ENCODE assay signal across 14 cellular contexts in the genomic region with DNA sequence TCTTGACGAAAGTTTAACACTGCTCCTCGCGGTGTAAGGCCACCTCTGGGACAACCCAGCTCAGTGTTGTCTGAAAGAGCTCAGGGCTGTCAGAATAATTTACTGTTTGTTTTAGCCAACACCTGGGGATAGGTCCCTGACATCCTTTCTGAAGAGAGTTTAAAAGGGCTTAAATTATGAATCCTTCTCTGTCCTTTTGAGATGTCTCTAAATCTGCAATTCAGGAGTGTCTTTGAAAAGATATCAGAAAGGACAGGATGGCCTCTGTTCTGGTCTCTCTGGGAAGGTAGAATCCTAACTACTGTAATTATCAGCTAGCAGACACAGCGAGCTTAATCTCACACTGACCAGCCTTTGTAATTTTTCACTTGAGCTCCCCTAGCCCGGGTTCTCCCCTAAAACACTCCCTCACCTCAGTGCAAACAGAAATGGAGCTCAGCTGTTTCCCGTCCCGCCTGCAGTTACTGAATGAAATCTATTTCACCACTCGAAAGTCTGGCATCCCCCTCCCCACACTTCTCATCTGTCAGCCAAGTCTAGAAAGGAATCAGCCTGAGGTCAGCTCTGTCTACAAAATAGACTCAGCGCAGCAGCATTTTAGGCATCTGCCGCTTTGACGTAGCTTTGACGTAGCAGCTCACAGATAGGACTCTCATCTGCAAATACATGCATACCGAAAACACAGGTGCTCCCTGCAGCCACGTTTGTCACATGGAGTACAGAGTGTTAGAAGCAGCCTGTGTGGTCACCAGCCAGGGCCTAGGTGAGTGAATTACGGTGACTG. TPM values are rescaled to one million over a fixed set of nuclear protein-coding genes. Genes with fewer than 3 reads are reported as not detected.
DNase-seq lines count a peak whose midpoint lies in the region; ATAC-seq, FAIRE-seq and TF ChIP-seq lines count a peak whose summit lies in the region.
"Had no signal": no experiment of that assay in that cellular context is flagged by ENCODE, and none has a peak within 500 bp of the region (broad histone marks: within the 10 kb centered on the region; RNA-seq: fewer than 3 reads in every experiment).

No MANE protein-coding gene starts in this region.

- H3K4me1 Mint-ChIP-seq in activated T-cell treated with anti-CD3 and anti-CD28 coated beads, Interleukin-2, amount 50 U/mL, for 24 hours (ENCODE audit: low read depth), result peaks cover 53% of the 10 kb centered on the region
- peaks cover 32% of the 10 kb centered on the region for H3K4me1 Mint-ChIP-seq in glutamatergic neuron (ENCODE audit: low read depth, unreplicated experiment)
- H3K4me1 Mint-ChIP-seq in progenitor cell of endocrine pancreas (ENCODE audit: low read depth), result peaks cover 33% of the 10 kb centered on the region
- peaks cover 51% of the 10 kb centered on the region for H3K4me1 Mint-ChIP-seq in activated CD8-positive, alpha-beta memory T cell treated with anti-CD3 and anti-CD28 coated beads, Interleukin-2, amount 10 ng/mL, durations not matched to agents 7 days and 5 days

- peak overlapping the region; percentile 5 for H3K27ac Mint-ChIP-seq in activated T-cell treated with anti-CD3 and anti-CD28 coated beads, Interleukin-2, amount 50 U/mL, for 24 hours
- H3K27ac Mint-ChIP-seq in glutamatergic neuron (ENCODE audit: unreplicated experiment) (peak overlapping the region; percentile 72), progenitor cell of endocrine pancreas (peak overlapping the region; percentile 89)
- H3K27ac Mint-ChIP-seq in activated CD8-positive, alpha-beta memory T cell treated with anti-CD3 and anti-CD28 coated beads, Interleukin-2, amount 10 ng/mL, durations not matched to agents 7 days and 5 days, result no peak overlapping the region

- no peak overlapping the region for H3K9ac ChIP-seq in kidney (ENCODE audit: low read length in 2 of 2)

- peaks cover 4% of the 10 kb centered on the region for H3K36me3 Mint-ChIP-seq in activated T-cell treated with anti-CD3 and anti-CD28 coated beads, Interleukin-2, amount 50 U/mL, for 24 hours (ENCODE audit: low read depth)
- peaks cover 7% of the 10 kb centered on the region for H3K36me3 Mint-ChIP-seq in glutamatergic neuron (ENCODE audit: unreplicated experiment)
- peaks cover 3% of the 10 kb centered on the region for H3K36me3 Mint-ChIP-seq in progenitor cell of endocrine pancreas (ENCODE audit: insufficient read depth)
- no peaks in the 10 kb centered on the region for H3K36me3 Mint-ChIP-seq in activated CD8-positive, alpha-beta memory T cell treated with anti-CD3 and anti-CD28 coated beads, Interleukin-2, amount 10 ng/mL, durations not matched to agents 7 days and 5 days

- intact Hi-C loops in kidney (cut with DNase I), result no loop called here

- H3K4me3 ChIP-seq in kidney (ENCODE audit: low read length in 2 of 2), result no peak overlapping the region
- H3K4me3 ChIP-seq: ovary, transverse colon had no signal

- no peaks in the 10 kb centered on the region for H3K36me3 ChIP-seq in kidney (ENCODE audit: control insufficient read depth in 1 of 2, insufficient read depth in 2 of 2, low read length in 2 of 2)
- H3K36me3 ChIP-seq: ovary, transverse colon had no signal

- H3K9me3 ChIP-seq in kidney (ENCODE audit: control insufficient read depth in 1 of 2, low read length in 2 of 2), result no peaks in the 10 kb centered on the region
- H3K9me3 ChIP-seq: ovary, transverse colon had no signal

- H3K9me3 Mint-ChIP-seq in activated T-cell treated with anti-CD3 and anti-CD28 coated beads, Interleukin-2, amount 50 U/mL, for 24 hours, result no peaks in the 10 kb centered on the region
- H3K9me3 Mint-ChIP-seq in glutamatergic neuron (ENCODE audit: unreplicated experiment), result peaks cover 2% of the 10 kb centered on the region
- H3K9me3 Mint-ChIP-seq in progenitor cell of endocrine pancreas (ENCODE audit: low read depth), result no peaks in the 10 kb centered on the region
- no peaks in the 10 kb centered on the region for H3K9me3 Mint-ChIP-seq in activated CD8-positive, alpha-beta memory T cell treated with anti-CD3 and anti-CD28 coated beads, Interleukin-2, amount 10 ng/mL, durations not matched to agents 7 days and 5 days (ENCODE audit: low read depth)
- H3K9me3 Mint-ChIP-seq: activated T-helper 17 cell treated with anti-CD3 and anti-CD28 coated beads, Interleukin-2, amount 50 U/mL, for 72 hours had no signal

- no peak for TF ChIP-seq CTCF in glutamatergic neuron (IDR thresholded peaks at IDR 0.05; ENCODE audit: partially characterized antibody, unreplicated experiment)
- no peak for TF ChIP-seq CTCF in progenitor cell of endocrine pancreas (IDR thresholded peaks at IDR 0.05; ENCODE audit: unreplicated experiment)
- TF ChIP-seq CTCF in kidney (IDR thresholded peaks at IDR 0.05; ENCODE audit: borderline replicate concordance, extremely low read depth, insufficient read depth), result no peak

- CTCF ChIA-PET in activated CD8-positive, alpha-beta memory T cell treated with anti-CD3 and anti-CD28 coated beads, Interleukin-2, amount 10 ng/mL, durations not matched to agents 7 days and 5 days (lab: Charles Lee), result interaction anchor here (1.0 to 2.4 kb wide), 2 partner anchors 116 to 157 kb away, joined by 3 to 7 read pairs; partner anchors contain the start of gene NCAPG2

- no peak for ATAC-seq in activated CD8-positive, alpha-beta memory T cell treated with anti-CD3 and anti-CD28 coated beads, Interleukin-2, amount 10 ng/mL, durations not matched to agents 7 days and 5 days
- ATAC-seq: activated T-helper 17 cell treated with anti-CD3 and anti-CD28 coated beads, Interleukin-2, amount 50 U/mL, for 72 hours had no signal

- H3K27me3 Mint-ChIP-seq in activated T-cell treated with anti-CD3 and anti-CD28 coated beads, Interleukin-2, amount 50 U/mL, for 24 hours, result no peaks in the 10 kb centered on the region
- no peaks in the 10 kb centered on the region for H3K27me3 Mint-ChIP-seq in glutamatergic neuron (ENCODE audit: unreplicated experiment)
- no peaks in the 10 kb centered on the region for H3K27me3 Mint-ChIP-seq in progenitor cell of endocrine pancreas
- no peaks in the 10 kb centered on the region for H3K27me3 Mint-ChIP-seq in activated CD8-positive, alpha-beta memory T cell treated with anti-CD3 and anti-CD28 coated beads, Interleukin-2, amount 10 ng/mL, durations not matched to agents 7 days and 5 days
- H3K27me3 Mint-ChIP-seq: activated T-helper 17 cell treated with anti-CD3 and anti-CD28 coated beads, Interleukin-2, amount 50 U/mL, for 72 hours had no signal

- H3K4me3 Mint-ChIP-seq in activated T-cell treated with anti-CD3 and anti-CD28 coated beads, Interleukin-2, amount 50 U/mL, for 24 hours, result no peak overlapping the region
- H3K4me3 Mint-ChIP-seq in glutamatergic neuron (ENCODE audit: unreplicated experiment) (peak overlapping the region; percentile 43), progenitor cell of endocrine pancreas (ENCODE audit: low read depth) (no peak overlapping the region)
- H3K4me3 Mint-ChIP-seq in activated CD8-positive, alpha-beta memory T cell treated with anti-CD3 and anti-CD28 coated beads, Interleukin-2, amount 10 ng/mL, durations not matched to agents 7 days and 5 days, result no peak overlapping the region

- no peak overlapping the region for H3K27ac ChIP-seq in kidney (ENCODE audit: low read depth in 2 of 2, low read length in 2 of 2)
- H3K27ac ChIP-seq: ovary had no signal

- no peak for FAIRE-seq in kidney (lab: Jason Lieb, UNC)

- no peak for DNase-seq in activated T-cell treated with anti-CD3 and anti-CD28 coated beads, Interleukin-2, amount 50 U/mL, for 24 hours
- no peak for DNase-seq in activated T-cell treated with anti-CD3 and anti-CD28 coated beads, Interleukin-2, amount 50 U/mL, for 1 hour
- DNase-seq in OCI-M1 (lab: John Stamatoyannopoulos, UW), result peak; percentile 26
- no peak for DNase-seq in glutamatergic neuron
- no peak for DNase-seq in progenitor cell of endocrine pancreas (ENCODE audit: low spot score, unreplicated experiment)
- DNase-seq in Ammon's horn (ENCODE audit: low spot score), result no peak
- DNase-seq in activated CD8-positive, alpha-beta memory T cell treated with anti-CD3 and anti-CD28 coated beads, Interleukin-2, amount 10 ng/mL, durations not matched to agents 7 days and 5 days, result no peak
- DNase-seq in kidney, result no peak
- DNase-seq: ACHN, Kasumi-1, NCI-H2081 treated with DMSO at 0.1 percent for 48 hours, ovary, transverse colon had no signal

- peaks cover 19 to 28% of the 10 kb centered on the region in 2 donors for H3K4me1 ChIP-seq in kidney (ENCODE audit: control insufficient read depth in 1 of 2, insufficient read depth in 1 of 2, low read depth in 1 of 2, low read length in 2 of 2)

RNA-seq across cellular contexts. Expression of gene DYNC2I1, which starts 4.8 kb away (rescaled TPM):
- total RNA-seq in glutamatergic neuron (ENCODE audit: unreplicated experiment) (21.6 TPM), progenitor cell of endocrine pancreas (37.3 and 39.7 TPM in 2 replicates), kidney (32.0 TPM)
- 10 to 100 TPM; 10.7 to 15.6 TPM for total RNA-seq in activated CD8-positive, alpha-beta memory T cell treated with anti-CD3 and anti-CD28 coated beads, Interleukin-2, amount 10 ng/mL, durations not matched to agents 7 days and 5 days
- polyA plus RNA-seq in kidney (ENCODE audit: insufficient read depth, low read depth, low replicate concordance), result 12.0 TPM

RNA-seq across cellular contexts. Expression of gene ESYT2, which starts 31.9 kb away (rescaled TPM):
- 41.9 TPM for total RNA-seq in glutamatergic neuron (ENCODE audit: unreplicated experiment)
- total RNA-seq in progenitor cell of endocrine pancreas, result 29.4 and 30.0 TPM in 2 replicates
- 10 to 100 TPM; 79.8 to 86.0 TPM for total RNA-seq in activated CD8-positive, alpha-beta memory T cell treated with anti-CD3 and anti-CD28 coated beads, Interleukin-2, amount 10 ng/mL, durations not matched to agents 7 days and 5 days
- total RNA-seq in kidney, result 95.8 TPM
- 19.4 TPM for polyA plus RNA-seq in kidney (ENCODE audit: insufficient read depth, low read depth, low replicate concordance)
